In genomic region chr7:29345590-29345989, GRCh38 we compare ENCODE assay signal across 9 cellular contexts.
DNase-seq lines count a peak whose midpoint lies in the region; ATAC-seq and TF ChIP-seq lines count a peak whose summit lies in the region.
"Had no signal": no experiment of that assay in that cellular context is flagged by ENCODE, and none has a peak within 500 bp of the region (broad histone marks: within the 10 kb centered on the region; RNA-seq: fewer than 3 reads in every experiment).

No MANE protein-coding gene starts in this region.

- no peak for TF ChIP-seq POLR2A in breast epithelium (IDR thresholded peaks at IDR 0.05)

- no peaks in the 10 kb centered on the region for H3K4me1 ChIP-seq in breast epithelium

- DNase-seq in MCF 10A (ENCODE audit: unreplicated experiment) (peak; percentile 43), breast epithelium (ENCODE audit: low spot score in 2 of 2) (no peak), NOMO-1 treated with DMSO at 0.1 percent for 48 hours (lab: John Stamatoyannopoulos, UW; ENCODE audit: unreplicated experiment) (peak; percentile 55), nephron progenitor cell (peak; percentile 22), GM20000 (ENCODE audit: low spot score) (no peak)
- DNase-seq in effector memory CD8-positive, alpha-beta T cell, result peak in 1 of 3 experiments; percentile 5

- no peak overlapping the region for H3K27ac Mint-ChIP-seq in MCF 10A (ENCODE audit: low read depth, unreplicated experiment)
- no peak overlapping the region for H3K27ac Mint-ChIP-seq in effector memory CD8-positive, alpha-beta T cell
- H3K27ac Mint-ChIP-seq in nephron progenitor cell, result no peak overlapping the region

- no TSS peak for BruUV-seq in MCF 10A (replicated peaks; lab: Mats Ljungman, UMichigan)

- H3K4me1 Mint-ChIP-seq in MCF 10A (ENCODE audit: insufficient read depth, unreplicated experiment) (peaks cover 19% of the 10 kb centered on the region), nephron progenitor cell (peaks cover 11% of the 10 kb centered on the region)
- H3K4me1 Mint-ChIP-seq in effector memory CD8-positive, alpha-beta T cell (ENCODE audit: low read depth in 2 of 2), result no peaks in the 10 kb centered on the region

- TF ChIP-seq CTCF in MCF 10A (IDR thresholded peaks at IDR 0.05; ENCODE audit: unreplicated experiment), result peak; percentile 63
- no peak for TF ChIP-seq CTCF in breast epithelium (IDR thresholded peaks at IDR 0.05)
- TF ChIP-seq CTCF in nephron progenitor cell (IDR thresholded peaks at IDR 0.05), result peak; percentile 40
- no peak for TF ChIP-seq CTCF in GM20000 (IDR thresholded peaks at IDR 0.05; ENCODE audit: extremely low read depth, missing control alignments)

- H3K4me3 ChIP-seq in breast epithelium, result no peak overlapping the region
- H3K4me3 ChIP-seq: ovary had no signal

- no peak overlapping the region for H3K4me3 Mint-ChIP-seq in MCF 10A (ENCODE audit: unreplicated experiment)
- no peak overlapping the region for H3K4me3 Mint-ChIP-seq in effector memory CD8-positive, alpha-beta T cell
- H3K4me3 Mint-ChIP-seq in nephron progenitor cell, result no peak overlapping the region

- CTCF ChIA-PET in MCF 10A (lab: Yijun Ruan, JAX), result interaction anchor here (0.5 to 2.7 kb wide), 8 partner anchors 16 to 418 kb away, joined by 3 to 18 read pairs (median 3); no protein-coding TSS in a partner anchor

- H3K27me3 ChIP-seq in breast epithelium, result no peaks in the 10 kb centered on the region
- H3K27me3 ChIP-seq: ovary had no signal

- POLR2A ChIA-PET in MCF 10A (lab: Yijun Ruan, JAX), result interaction anchor here (0.9 to 2.1 kb wide), 4 partner anchors 16 to 419 kb away, joined by 3 to 6 read pairs (median 4); no protein-coding TSS in a partner anchor

- no peaks in the 10 kb centered on the region for H3K36me3 ChIP-seq in breast epithelium
- H3K36me3 ChIP-seq: ovary had no signal

- no peaks in the 10 kb centered on the region for H3K9me3 Mint-ChIP-seq in MCF 10A (ENCODE audit: unreplicated experiment)
- H3K9me3 Mint-ChIP-seq in effector memory CD8-positive, alpha-beta T cell, result no peaks in the 10 kb centered on the region
- no peaks in the 10 kb centered on the region for H3K9me3 Mint-ChIP-seq in nephron progenitor cell

- H3K36me3 Mint-ChIP-seq in MCF 10A (ENCODE audit: insufficient read depth, unreplicated experiment) (peaks cover 8% of the 10 kb centered on the region), nephron progenitor cell (ENCODE audit: low read depth) (no peaks in the 10 kb centered on the region)
- peaks cover 3% of the 10 kb centered on the region for H3K36me3 Mint-ChIP-seq in effector memory CD8-positive, alpha-beta T cell (ENCODE audit: insufficient read depth)

- intact Hi-C loops in MCF 10A (cut with micrococcal nuclease) (loop anchor here (1.0 to 2.0 kb wide), 5 partner anchors 156 to 424 kb away; no protein-coding TSS in a partner anchor), breast epithelium (cut with DNase I; ENCODE audit: low total_unique reads) (no loop called here)

- no peaks in the 10 kb centered on the region for H3K9me3 ChIP-seq in breast epithelium
- H3K9me3 ChIP-seq: ovary had no signal

- ATAC-seq in effector memory CD8-positive, alpha-beta T cell (replicated peaks), result peak; percentile 35
- ATAC-seq in HG02938 (IDR thresholded peaks at IDR 0.05; ENCODE audit: unreplicated experiment) (no peak), GM19397 (IDR thresholded peaks at IDR 0.05; ENCODE audit: unreplicated experiment) (no peak)

- H3K27ac ChIP-seq in breast epithelium, result no peak overlapping the region
- H3K27ac ChIP-seq: ovary had no signal

- no peaks in the 10 kb centered on the region for H3K27me3 Mint-ChIP-seq in MCF 10A (ENCODE audit: insufficient read depth, unreplicated experiment)
- no peaks in the 10 kb centered on the region for H3K27me3 Mint-ChIP-seq in effector memory CD8-positive, alpha-beta T cell
- H3K27me3 Mint-ChIP-seq in nephron progenitor cell (ENCODE audit: low read depth, poor library complexity), result peaks cover 6% of the 10 kb centered on the region

Comparison
In these comparisons a context has a peak if more than half of its experiments do, and no peak if none do; other contexts are left out.
1. DNase-seq: peak in MCF 10A (single experiment), NOMO-1 treated with DMSO at 0.1 percent for 48 hours (single experiment) and nephron progenitor cell (single experiment); none in breast epithelium (0 of 2) and GM20000 (single experiment).
2. CTCF ChIP-seq: peak in MCF 10A (single experiment) and nephron progenitor cell (single experiment); none in breast epithelium (0 of 3) and GM20000 (single experiment).